ENCODE assay signal across 27 cellular contexts in the genomic region with DNA sequence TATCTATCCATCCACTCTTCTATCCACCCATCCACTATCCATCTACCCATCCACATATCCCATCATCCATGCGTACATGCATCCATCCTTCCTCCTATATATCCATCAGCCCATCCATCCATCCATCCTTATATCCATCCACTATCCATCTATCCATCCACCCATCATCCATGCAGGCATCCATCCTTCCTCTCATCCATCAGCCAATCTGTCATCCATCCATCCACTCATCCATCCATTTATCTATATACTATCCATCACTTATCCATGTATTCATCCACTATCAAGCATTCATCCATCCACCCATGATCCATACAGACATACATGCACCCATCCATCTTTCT.
"Had no signal": no experiment of that assay in that cellular context is flagged by ENCODE, and none has a peak within 500 bp of the region (broad histone marks: within the 10 kb centered on the region; RNA-seq: fewer than 3 reads in every experiment).

No MANE protein-coding gene starts in this region.

- H3K36me3 ChIP-seq: colonic mucosa, esophagus muscularis mucosa, esophagus squamous epithelium, gastrocnemius medialis, gastroesophageal sphincter, heart left ventricle, heart right ventricle had no signal

- H3K9me3 ChIP-seq: colonic mucosa, esophagus muscularis mucosa, esophagus squamous epithelium, gastrocnemius medialis, gastroesophageal sphincter, heart left ventricle, heart right ventricle had no signal

- H3K4me3 ChIP-seq: colonic mucosa, coronary artery, dorsolateral prefrontal cortex, esophagus muscularis mucosa, esophagus squamous epithelium, gastrocnemius medialis, gastroesophageal sphincter, heart left ventricle, heart right ventricle had no signal

- DNase-seq: colonic mucosa; cortex of kidney; dermis blood vessel endothelial cell; dorsolateral prefrontal cortex; effector CD4-positive, alpha-beta T cell; effector CD8-positive, alpha-beta T cell; effector memory CD4-positive, alpha-beta T cell; effector memory CD8-positive, alpha-beta T cell; endodermal cell; erythroblast; esophagus squamous epithelium; foreskin fibroblast; foreskin keratinocyte; foreskin melanocyte; gastrocnemius medialis; glutamatergic neuron; head of caudate nucleus; heart left ventricle; heart right ventricle had no signal

- H3K27ac ChIP-seq: colonic mucosa, coronary artery, dorsolateral prefrontal cortex, epithelial cell of prostate, esophagus muscularis mucosa, esophagus squamous epithelium, foreskin keratinocyte, gastrocnemius medialis, gastroesophageal sphincter, heart left ventricle, heart right ventricle had no signal

- H3K4me1 ChIP-seq: colonic mucosa, esophagus muscularis mucosa, esophagus squamous epithelium, foreskin keratinocyte, gastrocnemius medialis, gastroesophageal sphincter, heart left ventricle, heart right ventricle had no signal

- FAIRE-seq: colon, endometrium, endothelial cell of umbilical vein, frontal cortex had no signal

- H3K27me3 ChIP-seq: colonic mucosa, foreskin keratinocyte, gastrocnemius medialis had no signal
